In the genomic region with DNA sequence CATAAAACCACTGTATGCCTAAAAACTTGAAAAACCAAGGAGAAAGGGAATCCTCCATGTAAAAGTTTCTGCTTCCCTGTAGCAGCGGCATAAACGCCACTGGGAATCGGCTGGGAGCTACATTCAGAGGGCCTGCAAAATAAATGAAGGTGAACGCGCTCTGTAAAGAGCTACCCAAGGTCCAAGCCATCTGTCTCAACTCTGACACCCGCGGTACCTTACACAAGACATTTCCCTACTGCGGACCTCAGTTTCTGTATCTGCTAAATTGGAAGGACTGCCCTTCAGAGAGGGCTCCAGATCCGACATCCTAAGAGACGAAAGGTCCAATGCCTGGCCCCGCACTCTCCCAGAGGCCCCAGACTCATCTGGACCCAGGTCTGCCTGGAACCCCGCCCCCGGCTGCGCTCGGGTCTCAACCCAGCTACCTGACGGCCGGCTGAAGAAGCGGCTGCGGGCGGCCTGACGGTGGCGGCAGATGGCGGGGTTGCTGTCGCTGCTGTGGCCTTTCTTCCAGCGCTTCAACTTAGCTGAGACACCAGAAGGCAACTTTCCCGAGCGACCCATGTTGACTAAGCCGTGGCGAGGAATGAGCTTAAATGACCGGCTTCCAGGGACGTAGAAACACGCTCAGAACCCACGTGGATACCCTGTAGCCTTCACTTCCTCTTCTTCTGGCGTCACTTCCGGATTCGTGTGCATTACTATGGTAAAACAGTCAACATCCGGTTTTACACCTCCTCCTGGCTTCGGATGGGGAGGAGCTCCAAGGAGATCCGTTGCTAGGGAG, we compare ENCODE assay signal across 1 cellular context.
A peak's percentile ranks its signal among the peaks of the same experiment; 100 is the strongest.
TF ChIP-seq lines count a peak whose summit lies in the region.

A gene with protein sequence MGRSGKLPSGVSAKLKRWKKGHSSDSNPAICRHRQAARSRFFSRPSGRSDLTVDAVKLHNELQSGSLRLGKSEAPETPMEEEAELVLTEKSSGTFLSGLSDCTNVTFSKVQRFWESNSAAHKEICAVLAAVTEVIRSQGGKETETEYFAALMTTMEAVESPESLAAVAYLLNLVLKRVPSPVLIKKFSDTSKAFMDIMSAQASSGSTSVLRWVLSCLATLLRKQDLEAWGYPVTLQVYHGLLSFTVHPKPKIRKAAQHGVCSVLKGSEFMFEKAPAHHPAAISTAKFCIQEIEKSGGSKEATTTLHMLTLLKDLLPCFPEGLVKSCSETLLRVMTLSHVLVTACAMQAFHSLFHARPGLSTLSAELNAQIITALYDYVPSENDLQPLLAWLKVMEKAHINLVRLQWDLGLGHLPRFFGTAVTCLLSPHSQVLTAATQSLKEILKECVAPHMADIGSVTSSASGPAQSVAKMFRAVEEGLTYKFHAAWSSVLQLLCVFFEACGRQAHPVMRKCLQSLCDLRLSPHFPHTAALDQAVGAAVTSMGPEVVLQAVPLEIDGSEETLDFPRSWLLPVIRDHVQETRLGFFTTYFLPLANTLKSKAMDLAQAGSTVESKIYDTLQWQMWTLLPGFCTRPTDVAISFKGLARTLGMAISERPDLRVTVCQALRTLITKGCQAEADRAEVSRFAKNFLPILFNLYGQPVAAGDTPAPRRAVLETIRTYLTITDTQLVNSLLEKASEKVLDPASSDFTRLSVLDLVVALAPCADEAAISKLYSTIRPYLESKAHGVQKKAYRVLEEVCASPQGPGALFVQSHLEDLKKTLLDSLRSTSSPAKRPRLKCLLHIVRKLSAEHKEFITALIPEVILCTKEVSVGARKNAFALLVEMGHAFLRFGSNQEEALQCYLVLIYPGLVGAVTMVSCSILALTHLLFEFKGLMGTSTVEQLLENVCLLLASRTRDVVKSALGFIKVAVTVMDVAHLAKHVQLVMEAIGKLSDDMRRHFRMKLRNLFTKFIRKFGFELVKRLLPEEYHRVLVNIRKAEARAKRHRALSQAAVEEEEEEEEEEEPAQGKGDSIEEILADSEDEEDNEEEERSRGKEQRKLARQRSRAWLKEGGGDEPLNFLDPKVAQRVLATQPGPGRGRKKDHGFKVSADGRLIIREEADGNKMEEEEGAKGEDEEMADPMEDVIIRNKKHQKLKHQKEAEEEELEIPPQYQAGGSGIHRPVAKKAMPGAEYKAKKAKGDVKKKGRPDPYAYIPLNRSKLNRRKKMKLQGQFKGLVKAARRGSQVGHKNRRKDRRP (N-terminal part only) (minus strand): TSS at position 676 of the 790 bp plus-strand sequence. CDS start 109 bp downstream, at position 567.

TF ChIP-seq in K562, 482 proteins besides CTCF, POLR2A, EP300 and RAD21 (continued from another document and continues in another):
- TF ChIP-seq, protein P1, sequence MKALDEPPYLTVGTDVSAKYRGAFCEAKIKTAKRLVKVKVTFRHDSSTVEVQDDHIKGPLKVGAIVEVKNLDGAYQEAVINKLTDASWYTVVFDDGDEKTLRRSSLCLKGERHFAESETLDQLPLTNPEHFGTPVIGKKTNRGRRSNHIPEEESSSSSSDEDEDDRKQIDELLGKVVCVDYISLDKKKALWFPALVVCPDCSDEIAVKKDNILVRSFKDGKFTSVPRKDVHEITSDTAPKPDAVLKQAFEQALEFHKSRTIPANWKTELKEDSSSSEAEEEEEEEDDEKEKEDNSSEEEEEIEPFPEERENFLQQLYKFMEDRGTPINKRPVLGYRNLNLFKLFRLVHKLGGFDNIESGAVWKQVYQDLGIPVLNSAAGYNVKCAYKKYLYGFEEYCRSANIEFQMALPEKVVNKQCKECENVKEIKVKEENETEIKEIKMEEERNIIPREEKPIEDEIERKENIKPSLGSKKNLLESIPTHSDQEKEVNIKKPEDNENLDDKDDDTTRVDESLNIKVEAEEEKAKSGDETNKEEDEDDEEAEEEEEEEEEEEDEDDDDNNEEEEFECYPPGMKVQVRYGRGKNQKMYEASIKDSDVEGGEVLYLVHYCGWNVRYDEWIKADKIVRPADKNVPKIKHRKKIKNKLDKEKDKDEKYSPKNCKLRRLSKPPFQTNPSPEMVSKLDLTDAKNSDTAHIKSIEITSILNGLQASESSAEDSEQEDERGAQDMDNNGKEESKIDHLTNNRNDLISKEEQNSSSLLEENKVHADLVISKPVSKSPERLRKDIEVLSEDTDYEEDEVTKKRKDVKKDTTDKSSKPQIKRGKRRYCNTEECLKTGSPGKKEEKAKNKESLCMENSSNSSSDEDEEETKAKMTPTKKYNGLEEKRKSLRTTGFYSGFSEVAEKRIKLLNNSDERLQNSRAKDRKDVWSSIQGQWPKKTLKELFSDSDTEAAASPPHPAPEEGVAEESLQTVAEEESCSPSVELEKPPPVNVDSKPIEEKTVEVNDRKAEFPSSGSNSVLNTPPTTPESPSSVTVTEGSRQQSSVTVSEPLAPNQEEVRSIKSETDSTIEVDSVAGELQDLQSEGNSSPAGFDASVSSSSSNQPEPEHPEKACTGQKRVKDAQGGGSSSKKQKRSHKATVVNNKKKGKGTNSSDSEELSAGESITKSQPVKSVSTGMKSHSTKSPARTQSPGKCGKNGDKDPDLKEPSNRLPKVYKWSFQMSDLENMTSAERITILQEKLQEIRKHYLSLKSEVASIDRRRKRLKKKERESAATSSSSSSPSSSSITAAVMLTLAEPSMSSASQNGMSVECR (CRISPR knock-in tag; IDR thresholded peaks at IDR 0.05), result peak; percentile 95
- TF ChIP-seq HNRNPUL1 (IDR thresholded peaks at IDR 0.05; ENCODE audit: low read length), result no peak
- no peak for TF ChIP-seq ZNF77 (CRISPR knock-in tag; IDR thresholded peaks at IDR 0.05)
- TF ChIP-seq ZNF140 (CRISPR knock-in tag; IDR thresholded peaks at IDR 0.05), result no peak
- no peak for TF ChIP-seq CCNT2 (IDR thresholded peaks at IDR 0.05; ENCODE audit: borderline replicate concordance, extremely low read depth, insufficient read length, low read depth, low read length)
- TF ChIP-seq ZSCAN32 (CRISPR knock-in tag; IDR thresholded peaks at IDR 0.05), result no peak
- TF ChIP-seq SMAD3 (CRISPR knock-in tag; conservative IDR thresholded peaks at IDR 0.05), result no peak
- TF ChIP-seq HIVEP1 (CRISPR knock-in tag; IDR thresholded peaks at IDR 0.05), result no peak
- TF ChIP-seq ZNF146 (CRISPR knock-in tag; IDR thresholded peaks at IDR 0.05; ENCODE audit: unreplicated experiment), result no peak
- TF ChIP-seq, protein P2, sequence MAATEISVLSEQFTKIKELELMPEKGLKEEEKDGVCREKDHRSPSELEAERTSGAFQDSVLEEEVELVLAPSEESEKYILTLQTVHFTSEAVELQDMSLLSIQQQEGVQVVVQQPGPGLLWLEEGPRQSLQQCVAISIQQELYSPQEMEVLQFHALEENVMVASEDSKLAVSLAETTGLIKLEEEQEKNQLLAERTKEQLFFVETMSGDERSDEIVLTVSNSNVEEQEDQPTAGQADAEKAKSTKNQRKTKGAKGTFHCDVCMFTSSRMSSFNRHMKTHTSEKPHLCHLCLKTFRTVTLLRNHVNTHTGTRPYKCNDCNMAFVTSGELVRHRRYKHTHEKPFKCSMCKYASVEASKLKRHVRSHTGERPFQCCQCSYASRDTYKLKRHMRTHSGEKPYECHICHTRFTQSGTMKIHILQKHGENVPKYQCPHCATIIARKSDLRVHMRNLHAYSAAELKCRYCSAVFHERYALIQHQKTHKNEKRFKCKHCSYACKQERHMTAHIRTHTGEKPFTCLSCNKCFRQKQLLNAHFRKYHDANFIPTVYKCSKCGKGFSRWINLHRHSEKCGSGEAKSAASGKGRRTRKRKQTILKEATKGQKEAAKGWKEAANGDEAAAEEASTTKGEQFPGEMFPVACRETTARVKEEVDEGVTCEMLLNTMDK (IDR thresholded peaks at IDR 0.05; ENCODE audit: borderline replicate concordance, insufficient read depth, low read depth, low read length, poor library complexity, severe bottlenecking), result peak; percentile 12
- TF ChIP-seq ZKSCAN8 (CRISPR knock-in tag; IDR thresholded peaks at IDR 0.05), result no peak
- TF ChIP-seq DACH1 (IDR thresholded peaks at IDR 0.05; ENCODE audit: partially characterized antibody), result no peak
- TF ChIP-seq MTA2 (IDR thresholded peaks at IDR 0.05; ENCODE audit: low read depth), result no peak
- no peak for TF ChIP-seq TCF7 (IDR thresholded peaks at IDR 0.05; ENCODE audit: borderline replicate concordance)
- no peak for TF ChIP-seq ZNF668 (CRISPR knock-in tag; IDR thresholded peaks at IDR 0.05)
- TF ChIP-seq CHD1 (IDR thresholded peaks at IDR 0.05; ENCODE audit: low read length), result no peak
- TF ChIP-seq, protein P3, sequence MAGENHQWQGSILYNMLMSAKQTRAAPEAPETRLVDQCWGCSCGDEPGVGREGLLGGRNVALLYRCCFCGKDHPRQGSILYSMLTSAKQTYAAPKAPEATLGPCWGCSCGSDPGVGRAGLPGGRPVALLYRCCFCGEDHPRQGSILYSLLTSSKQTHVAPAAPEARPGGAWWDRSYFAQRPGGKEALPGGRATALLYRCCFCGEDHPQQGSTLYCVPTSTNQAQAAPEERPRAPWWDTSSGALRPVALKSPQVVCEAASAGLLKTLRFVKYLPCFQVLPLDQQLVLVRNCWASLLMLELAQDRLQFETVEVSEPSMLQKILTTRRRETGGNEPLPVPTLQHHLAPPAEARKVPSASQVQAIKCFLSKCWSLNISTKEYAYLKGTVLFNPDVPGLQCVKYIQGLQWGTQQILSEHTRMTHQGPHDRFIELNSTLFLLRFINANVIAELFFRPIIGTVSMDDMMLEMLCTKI (IDR thresholded peaks at IDR 0.05; ENCODE audit: partially characterized antibody), result no peak
- no peak for TF ChIP-seq IRF2 (CRISPR knock-in tag; IDR thresholded peaks at IDR 0.05)
- peak; percentile 39; the same call in 1 of the 2 replicates for TF ChIP-seq RB1 (IDR thresholded peaks at IDR 0.05; ENCODE audit: low read depth)
- no peak for TF ChIP-seq ETS2 (tag; IDR thresholded peaks at IDR 0.05; ENCODE audit: borderline replicate concordance, poor library complexity, severe bottlenecking)
- TF ChIP-seq ZNF778 (CRISPR knock-in tag; IDR thresholded peaks at IDR 0.05), result no peak
- TF ChIP-seq ZNF282 (CRISPR knock-in tag; IDR thresholded peaks at IDR 0.05), result no peak
- TF ChIP-seq TBL1XR1 (IDR thresholded peaks at IDR 0.05; ENCODE audit: low read length in 2 of 2), result no peak
- no peak for TF ChIP-seq PTRF (tag; IDR thresholded peaks at IDR 0.05)
- no peak for TF ChIP-seq POLR2AphosphoS5 (IDR thresholded peaks at IDR 0.05; ENCODE audit: control insufficient read depth, insufficient read depth, low read depth, low read length)
- TF ChIP-seq, protein P4, sequence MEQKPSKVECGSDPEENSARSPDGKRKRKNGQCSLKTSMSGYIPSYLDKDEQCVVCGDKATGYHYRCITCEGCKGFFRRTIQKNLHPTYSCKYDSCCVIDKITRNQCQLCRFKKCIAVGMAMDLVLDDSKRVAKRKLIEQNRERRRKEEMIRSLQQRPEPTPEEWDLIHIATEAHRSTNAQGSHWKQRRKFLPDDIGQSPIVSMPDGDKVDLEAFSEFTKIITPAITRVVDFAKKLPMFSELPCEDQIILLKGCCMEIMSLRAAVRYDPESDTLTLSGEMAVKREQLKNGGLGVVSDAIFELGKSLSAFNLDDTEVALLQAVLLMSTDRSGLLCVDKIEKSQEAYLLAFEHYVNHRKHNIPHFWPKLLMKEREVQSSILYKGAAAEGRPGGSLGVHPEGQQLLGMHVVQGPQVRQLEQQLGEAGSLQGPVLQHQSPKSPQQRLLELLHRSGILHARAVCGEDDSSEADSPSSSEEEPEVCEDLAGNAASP (IDR thresholded peaks at IDR 0.05), result no peak
- no peak for TF ChIP-seq PCBP2 (IDR thresholded peaks at IDR 0.05; ENCODE audit: low read depth, low read length, poor library complexity, severe bottlenecking)
- TF ChIP-seq ETV1 (tag; conservative IDR thresholded peaks at IDR 0.05; ENCODE audit: low read depth), result peak; percentile 87
- no peak for TF ChIP-seq ZNF239 (CRISPR knock-in tag; IDR thresholded peaks at IDR 0.05)
- TF ChIP-seq BRD4 (IDR thresholded peaks at IDR 0.05), result no peak
- no peak for TF ChIP-seq MAFK (IDR thresholded peaks at IDR 0.05; ENCODE audit: low read length)
- no peak for TF ChIP-seq RHOXF2B (CRISPR knock-in tag; conservative IDR thresholded peaks at IDR 0.05)
- TF ChIP-seq, protein P5, sequence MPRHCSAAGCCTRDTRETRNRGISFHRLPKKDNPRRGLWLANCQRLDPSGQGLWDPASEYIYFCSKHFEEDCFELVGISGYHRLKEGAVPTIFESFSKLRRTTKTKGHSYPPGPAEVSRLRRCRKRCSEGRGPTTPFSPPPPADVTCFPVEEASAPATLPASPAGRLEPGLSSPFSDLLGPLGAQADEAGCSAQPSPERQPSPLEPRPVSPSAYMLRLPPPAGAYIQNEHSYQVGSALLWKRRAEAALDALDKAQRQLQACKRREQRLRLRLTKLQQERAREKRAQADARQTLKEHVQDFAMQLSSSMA (CRISPR knock-in tag; IDR thresholded peaks at IDR 0.05), result no peak
- no peak for TF ChIP-seq NFRKB (IDR thresholded peaks at IDR 0.05; ENCODE audit: low read depth)
- TF ChIP-seq, protein P6, sequence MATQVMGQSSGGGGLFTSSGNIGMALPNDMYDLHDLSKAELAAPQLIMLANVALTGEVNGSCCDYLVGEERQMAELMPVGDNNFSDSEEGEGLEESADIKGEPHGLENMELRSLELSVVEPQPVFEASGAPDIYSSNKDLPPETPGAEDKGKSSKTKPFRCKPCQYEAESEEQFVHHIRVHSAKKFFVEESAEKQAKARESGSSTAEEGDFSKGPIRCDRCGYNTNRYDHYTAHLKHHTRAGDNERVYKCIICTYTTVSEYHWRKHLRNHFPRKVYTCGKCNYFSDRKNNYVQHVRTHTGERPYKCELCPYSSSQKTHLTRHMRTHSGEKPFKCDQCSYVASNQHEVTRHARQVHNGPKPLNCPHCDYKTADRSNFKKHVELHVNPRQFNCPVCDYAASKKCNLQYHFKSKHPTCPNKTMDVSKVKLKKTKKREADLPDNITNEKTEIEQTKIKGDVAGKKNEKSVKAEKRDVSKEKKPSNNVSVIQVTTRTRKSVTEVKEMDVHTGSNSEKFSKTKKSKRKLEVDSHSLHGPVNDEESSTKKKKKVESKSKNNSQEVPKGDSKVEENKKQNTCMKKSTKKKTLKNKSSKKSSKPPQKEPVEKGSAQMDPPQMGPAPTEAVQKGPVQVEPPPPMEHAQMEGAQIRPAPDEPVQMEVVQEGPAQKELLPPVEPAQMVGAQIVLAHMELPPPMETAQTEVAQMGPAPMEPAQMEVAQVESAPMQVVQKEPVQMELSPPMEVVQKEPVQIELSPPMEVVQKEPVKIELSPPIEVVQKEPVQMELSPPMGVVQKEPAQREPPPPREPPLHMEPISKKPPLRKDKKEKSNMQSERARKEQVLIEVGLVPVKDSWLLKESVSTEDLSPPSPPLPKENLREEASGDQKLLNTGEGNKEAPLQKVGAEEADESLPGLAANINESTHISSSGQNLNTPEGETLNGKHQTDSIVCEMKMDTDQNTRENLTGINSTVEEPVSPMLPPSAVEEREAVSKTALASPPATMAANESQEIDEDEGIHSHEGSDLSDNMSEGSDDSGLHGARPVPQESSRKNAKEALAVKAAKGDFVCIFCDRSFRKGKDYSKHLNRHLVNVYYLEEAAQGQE (CRISPR knock-in tag; IDR thresholded peaks at IDR 0.05; ENCODE audit: low read depth), result no peak
- TF ChIP-seq TAL1 (IDR thresholded peaks at IDR 0.05), result no peak
- TF ChIP-seq RFX7 (CRISPR knock-in tag; IDR thresholded peaks at IDR 0.05), result no peak
- no peak for TF ChIP-seq YBX1 (IDR thresholded peaks at IDR 0.05)
- TF ChIP-seq GTF2F1 (IDR thresholded peaks at IDR 0.05; ENCODE audit: low read depth, low read length), result no peak
- no peak for TF ChIP-seq SMC3 (conservative IDR thresholded peaks at IDR 0.05; ENCODE audit: insufficient read depth, low read depth, low read length)
- no peak for TF ChIP-seq TAF7 (tag; IDR thresholded peaks at IDR 0.05)
- no peak for TF ChIP-seq TFAM (CRISPR knock-in tag; conservative IDR thresholded peaks at IDR 0.05)
